ENCODE assay signal across 16 cellular contexts in the genomic region with DNA sequence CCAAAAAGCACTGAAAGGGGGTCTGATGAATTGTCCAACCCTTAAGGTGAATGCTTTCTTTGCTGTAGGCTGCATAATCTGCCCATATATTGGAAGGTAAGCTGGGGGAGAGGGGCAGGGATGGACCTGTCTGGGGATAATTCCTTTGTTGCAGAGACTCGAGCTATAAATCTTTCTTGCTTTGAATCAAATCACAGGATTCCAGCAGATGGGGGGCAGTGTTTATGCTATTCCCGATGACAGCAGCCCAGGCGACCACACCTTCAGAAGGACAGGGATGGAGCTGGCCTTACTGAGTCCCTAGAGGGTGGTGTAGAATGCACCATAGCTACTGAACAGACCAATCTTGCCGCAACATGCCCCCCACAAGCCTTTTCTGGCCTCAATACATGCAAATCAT. TPM values are rescaled to one million over a fixed set of nuclear protein-coding genes. Genes with fewer than 3 reads are reported as not detected.
A peak's percentile ranks its signal among the peaks of the same experiment; 100 is the strongest.
DNase-seq lines count a peak whose midpoint lies in the region; ATAC-seq and TF ChIP-seq lines count a peak whose summit lies in the region.
"Had no signal": no experiment of that assay in that cellular context is flagged by ENCODE, and none has a peak within 500 bp of the region (broad histone marks: within the 10 kb centered on the region; RNA-seq: fewer than 3 reads in every experiment).

No MANE protein-coding gene starts in this region.

- 93% methylated on average over 4 of the region's 4 CpGs for WGBS in SK-N-SH (ENCODE audit: low lambda C conversion rate)
- 59 to 77% methylated on average over 4 of the region's 4 CpGs for WGBS in upper lobe of left lung, 2 donors

- H3K9me3 ChIP-seq in SK-N-SH (no peaks in the 10 kb centered on the region), upper lobe of left lung (no peaks in the 10 kb centered on the region)
- H3K9me3 ChIP-seq: tibial artery had no signal

- no peak for DNase-seq in SK-N-SH
- DNase-seq in endothelial cell (ENCODE audit: low spot score): no peak
- DNase-seq in lung microvascular endothelial cell (ENCODE audit: low read depth in 2 of 2): peak; percentile 39 to 46
- no peak for DNase-seq in upper lobe of left lung
- DNase-seq in activated CD4-positive, CD25-positive, alpha-beta regulatory T cell (lab: John Stamatoyannopoulos, UW): no peak
- no peak for DNase-seq in NCI-H1048 (lab: John Stamatoyannopoulos, UW)
- DNase-seq in HT-29 (ENCODE audit: low spot score): no peak
- DNase-seq: 8988T; activated CD8-positive, alpha-beta memory T cell treated with anti-CD3 and anti-CD28 coated beads for 24 hours; CD4-positive, alpha-beta memory T cell; NCI-H1417; NCI-H226; stimulated activated CD4-positive, alpha-beta T cell treated with anti-CD3 and anti-CD28 coated beads, Interleukin-1b, Interleukin-23, amount 100 ng/mL, for 48 hours; tibial artery had no signal

- peak overlapping the region; percentile 58; the same call in 1 of the 2 replicates for H3K9ac ChIP-seq in SK-N-SH

- peaks cover 11% of the 10 kb centered on the region for H3K27me3 Mint-ChIP-seq in endothelial cell (ENCODE audit: unreplicated experiment)

- TF ChIP-seq POLR2A in upper lobe of left lung (IDR thresholded peaks at IDR 0.05): no peak

- H3F3A ChIP-seq in SK-N-SH (replicated peaks; ENCODE audit: insufficient read depth): peaks cover 33% of the 10 kb centered on the region

- H3K36me3 Mint-ChIP-seq in endothelial cell (ENCODE audit: low read depth, unreplicated experiment): peaks cover 32% of the 10 kb centered on the region
- H3K36me3 Mint-ChIP-seq: CD4-positive, alpha-beta memory T cell had no signal

- H2AFZ ChIP-seq in SK-N-SH (ENCODE audit: low read depth): no peak overlapping the region

- peaks cover 86% of the 10 kb centered on the region for H3K79me2 ChIP-seq in SK-N-SH (ENCODE audit: insufficient read depth)

- ATAC-seq in SK-N-SH treated with all-trans-retinoic acid at 6 μM for 48 hours (no peak), upper lobe of left lung (ENCODE audit: low FRiP score in 2 of 2) (no peak)

- H3K4me1 ChIP-seq in SK-N-SH (ENCODE audit: control insufficient read depth in 1 of 2, insufficient read depth in 2 of 2, low read depth in 1 of 2, low read length in 1 of 2) (peaks cover 16 to 34% of the 10 kb centered on the region in 2 experiments), upper lobe of left lung (peaks cover 16 to 55% (median 28%) of the 10 kb centered on the region in 4 donors)

- H4K20me1 ChIP-seq in SK-N-SH (ENCODE audit: insufficient read depth): peaks cover 66% of the 10 kb centered on the region

- H3K4me2 ChIP-seq in SK-N-SH: peak overlapping the region; percentile 99

- H3K4me3 Mint-ChIP-seq in endothelial cell (ENCODE audit: unreplicated experiment): peak overlapping the region; percentile 96

- H3K27ac Mint-ChIP-seq in endothelial cell (ENCODE audit: unreplicated experiment): no peak overlapping the region
- H3K27ac Mint-ChIP-seq: activated T-helper 2 cell treated with anti-CD3 and anti-CD28 coated beads, Interferon-gamma antibody, Interleukin-2, Interleukin-4, amounts not matched to agents 10 μg/mL and 5 μg/mL and 100 μg/mL, durations not matched to agents 14 hours and 24 hours and 36 hours; CD4-positive, alpha-beta memory T cell had no signal

- CTCF ChIA-PET in SK-N-SH (lab: Yijun Ruan, JAX): interaction anchor here (1.1 to 15.1 kb wide), 5 partner anchors 9 to 102 kb away, joined by 3 to 95 read pairs (median 33); no protein-coding TSS in a partner anchor

- no peak for TF ChIP-seq RAD21 in SK-N-SH (IDR thresholded peaks at IDR 0.05; ENCODE audit: low read length)

- H3K36me3 ChIP-seq in SK-N-SH (replicated peaks in 1 of 2; ENCODE audit: control insufficient read depth in 1 of 2, insufficient read depth in 2 of 2, low read length in 1 of 2) (no peaks in the 10 kb centered on the region), upper lobe of left lung (peaks cover 0 to 4% (median 0%) of the 10 kb centered on the region in 4 donors)
- H3K36me3 ChIP-seq: tibial artery had no signal

- H3K9me2 ChIP-seq in SK-N-SH: no peaks in the 10 kb centered on the region

- no peaks in the 10 kb centered on the region for H3K9me3 Mint-ChIP-seq in endothelial cell (ENCODE audit: unreplicated experiment)
- H3K9me3 Mint-ChIP-seq: activated T-helper 2 cell treated with anti-CD3 and anti-CD28 coated beads, Interferon-gamma antibody, Interleukin-2, Interleukin-4, amounts not matched to agents 10 μg/mL and 5 μg/mL and 100 μg/mL, durations not matched to agents 14 hours and 24 hours and 36 hours; CD4-positive, alpha-beta memory T cell had no signal

- no peak for TF ChIP-seq EP300 in SK-N-SH (IDR thresholded peaks at IDR 0.05; ENCODE audit: borderline replicate concordance in 1 of 2, low read depth in 1 of 2, low read length in 1 of 2)
- no peak for TF ChIP-seq EP300 in upper lobe of left lung (IDR thresholded peaks at IDR 0.05)

- TF ChIP-seq CTCF in SK-N-SH (IDR thresholded peaks at IDR 0.05) (peak; percentile 15; the same call in 1 of the 2 replicates), endothelial cell (IDR thresholded peaks at IDR 0.05; ENCODE audit: unreplicated experiment) (no peak), upper lobe of left lung (IDR thresholded peaks at IDR 0.05) (no peak)

- H3K27ac ChIP-seq in SK-N-SH (ENCODE audit: low read depth in 2 of 2, low read length in 1 of 2) (no peak overlapping the region; a peak in 1 of 4 replicates), upper lobe of left lung (peak overlapping the region; percentile 77 to 92 (median 81))
- H3K27ac ChIP-seq: tibial artery had no signal

- no peaks in the 10 kb centered on the region for H3K27me3 ChIP-seq in SK-N-SH (ENCODE audit: insufficient read depth)
- H3K27me3 ChIP-seq in upper lobe of left lung: peaks cover 0 to 6% (median 2%) of the 10 kb centered on the region in 4 donors
- H3K27me3 ChIP-seq: tibial artery had no signal

- peaks cover 49% of the 10 kb centered on the region for H3K4me1 Mint-ChIP-seq in endothelial cell (ENCODE audit: unreplicated experiment)

- POLR2A ChIA-PET in SK-N-SH (lab: Yijun Ruan, JAX): no interaction called here

- H3K4me3 ChIP-seq in SK-N-SH (ENCODE audit: low read depth in 2 of 2, low read length in 1 of 2) (peak overlapping the region; percentile 6 to 72; a peak in 3 of 4 replicates), upper lobe of left lung (peak overlapping the region in 3 of 4 donors; percentile 69 to 78 (median 74))

TF ChIP-seq in SK-N-SH, 30 proteins besides CTCF, POLR2A, EP300 and RAD21 (continues in another document):
- no peak for TF ChIP-seq EZH2phosphoT487 (IDR thresholded peaks at IDR 0.05; ENCODE audit: borderline replicate concordance, low read depth)
- no peak for TF ChIP-seq NFIC (IDR thresholded peaks at IDR 0.05; ENCODE audit: borderline replicate concordance)
- no peak for TF ChIP-seq SMC3 (IDR thresholded peaks at IDR 0.05; ENCODE audit: low read depth, low read length)
- TF ChIP-seq JUND (IDR thresholded peaks at IDR 0.05): no peak
- TF ChIP-seq YY1 (IDR thresholded peaks at IDR 0.05; ENCODE audit: low read depth): no peak
- no peak for TF ChIP-seq NRF1 (IDR thresholded peaks at IDR 0.05; ENCODE audit: low read depth, low read length)
- TF ChIP-seq, protein P1, sequence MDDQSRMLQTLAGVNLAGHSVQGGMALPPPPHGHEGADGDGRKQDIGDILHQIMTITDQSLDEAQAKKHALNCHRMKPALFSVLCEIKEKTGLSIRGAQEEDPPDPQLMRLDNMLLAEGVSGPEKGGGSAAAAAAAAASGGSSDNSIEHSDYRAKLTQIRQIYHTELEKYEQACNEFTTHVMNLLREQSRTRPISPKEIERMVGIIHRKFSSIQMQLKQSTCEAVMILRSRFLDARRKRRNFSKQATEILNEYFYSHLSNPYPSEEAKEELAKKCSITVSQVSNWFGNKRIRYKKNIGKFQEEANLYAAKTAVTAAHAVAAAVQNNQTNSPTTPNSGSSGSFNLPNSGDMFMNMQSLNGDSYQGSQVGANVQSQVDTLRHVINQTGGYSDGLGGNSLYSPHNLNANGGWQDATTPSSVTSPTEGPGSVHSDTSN (IDR thresholded peaks at IDR 0.05): no peak
- no peak for TF ChIP-seq SIN3A (IDR thresholded peaks at IDR 0.05; ENCODE audit: borderline replicate concordance, low read depth, low read length)
- TF ChIP-seq TCF12 (IDR thresholded peaks at IDR 0.05): no peak
- no peak for TF ChIP-seq FOXM1 (IDR thresholded peaks at IDR 0.05; ENCODE audit: low read depth)

TF ChIP-seq in SK-N-SH treated with all-trans-retinoic acid at 6 μM for 48 hours, 23 proteins besides CTCF, POLR2A, EP300 and RAD21 (continues in another document):
- TF ChIP-seq OSR1 (CRISPR knock-in tag; IDR thresholded peaks at IDR 0.05) (no peak), PPARA (CRISPR knock-in tag; IDR thresholded peaks at IDR 0.05; ENCODE audit: borderline replicate concordance) (no peak), TCF4 (CRISPR knock-in tag; IDR thresholded peaks at IDR 0.05; ENCODE audit: borderline replicate concordance) (no peak), ESRRG (CRISPR knock-in tag; IDR thresholded peaks at IDR 0.05) (no peak)
- TF ChIP-seq, protein P2, sequence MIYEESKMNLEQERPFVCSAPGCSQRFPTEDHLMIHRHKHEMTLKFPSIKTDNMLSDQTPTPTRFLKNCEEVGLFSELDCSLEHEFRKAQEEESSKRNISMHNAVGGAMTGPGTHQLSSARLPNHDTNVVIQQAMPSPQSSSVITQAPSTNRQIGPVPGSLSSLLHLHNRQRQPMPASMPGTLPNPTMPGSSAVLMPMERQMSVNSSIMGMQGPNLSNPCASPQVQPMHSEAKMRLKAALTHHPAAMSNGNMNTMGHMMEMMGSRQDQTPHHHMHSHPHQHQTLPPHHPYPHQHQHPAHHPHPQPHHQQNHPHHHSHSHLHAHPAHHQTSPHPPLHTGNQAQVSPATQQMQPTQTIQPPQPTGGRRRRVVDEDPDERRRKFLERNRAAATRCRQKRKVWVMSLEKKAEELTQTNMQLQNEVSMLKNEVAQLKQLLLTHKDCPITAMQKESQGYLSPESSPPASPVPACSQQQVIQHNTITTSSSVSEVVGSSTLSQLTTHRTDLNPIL (CRISPR knock-in tag; IDR thresholded peaks at IDR 0.05; ENCODE audit: low read depth): no peak

RNA-seq across cellular contexts. Expression of a gene that starts 2.5 kb away (rescaled TPM):
- 76.1 and 86.0 TPM in 2 replicates for polyA plus RNA-seq in SK-N-SH (2012; rRNA removed)
- 44.3 and 58.4 TPM in 2 replicates for polyA plus RNA-seq in SK-N-SH (2012; cell fraction: cytosol; rRNA removed)
- polyA plus RNA-seq in SK-N-SH (2012; cell fraction: nucleus; rRNA removed): 131 and 142 TPM in 2 replicates
- total RNA-seq in endothelial cell (ENCODE audit: unreplicated experiment): 302 TPM
- total RNA-seq in lung microvascular endothelial cell: 75.0 and 152 TPM in 2 replicates
- total RNA-seq in upper lobe of left lung: 100 to 1,000 TPM in 3 of 6 donors, 10 to 100 TPM in 3; 57.0 to 108 (median 96.6) TPM
- total RNA-seq in HT-29 (2014; rRNA removed; shearing (Covaris generic)): 55.9 and 67.9 TPM in 2 replicates

Comparison
In these comparisons a context has a peak if more than half of its experiments do, and no peak if none do; other contexts are left out.
1. DNase-seq: peak in lung microvascular endothelial cell (2 of 2); none in SK-N-SH (single experiment), endothelial cell (single experiment), upper lobe of left lung (0 of 2), activated CD4-positive, CD25-positive, alpha-beta regulatory T cell (0 of 4), NCI-H1048 (single experiment) and HT-29 (single experiment).
2. H3K27ac ChIP-seq: peak in upper lobe of left lung (4 of 4); none in SK-N-SH (0 of 2).